1 cellular context compared by ENCODE assay signal in genomic region chr6:44742828-44743372, GRCh38.
TF ChIP-seq lines count a peak whose summit lies in the region.

No MANE protein-coding gene starts in this region.

TF ChIP-seq in H1, 55 proteins besides CTCF, POLR2A, EP300 and RAD21 (continued from another document):
- TF ChIP-seq E2F6 (IDR thresholded peaks at IDR 0.05) (no peak), GTF2F1 (IDR thresholded peaks at IDR 0.05; ENCODE audit: borderline replicate concordance, low read depth, low read length) (no peak), BRCA1 (IDR thresholded peaks at IDR 0.05; ENCODE audit: low read depth, low read length) (no peak)
